Comparison of ENCODE assay signal across 15 cellular contexts in the genomic region with DNA sequence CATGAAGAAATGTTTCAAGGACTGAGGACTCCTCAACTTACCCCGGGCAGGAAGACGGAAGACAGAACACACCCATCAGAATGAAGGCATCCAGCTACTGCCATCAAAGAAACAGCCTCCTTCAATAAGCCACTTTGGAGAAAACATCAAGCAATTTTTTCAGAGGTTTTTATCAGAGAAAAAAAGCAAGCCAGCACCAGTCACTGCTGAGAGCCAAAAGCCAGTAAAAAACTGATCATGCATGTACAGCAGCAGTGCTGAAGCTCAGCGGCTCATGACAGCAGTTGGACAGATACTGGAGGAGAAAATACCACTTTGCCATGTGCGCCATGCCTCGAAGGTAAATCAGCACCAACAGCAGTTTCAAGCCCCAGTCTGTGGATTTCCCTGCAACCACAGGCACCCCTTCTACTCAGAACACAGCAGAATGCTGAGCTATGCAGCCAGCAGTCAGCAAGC. TPM values are rescaled to one million over a fixed set of nuclear protein-coding genes. Genes with fewer than 3 reads are reported as not detected.
A peak's percentile ranks its signal among the peaks of the same experiment; 100 is the strongest.
DNase-seq lines count a peak whose midpoint lies in the region; ATAC-seq, FAIRE-seq and TF ChIP-seq lines count a peak whose summit lies in the region.
"Had no signal": no experiment of that assay in that cellular context is flagged by ENCODE, and none has a peak within 500 bp of the region (broad histone marks: within the 10 kb centered on the region; RNA-seq: fewer than 3 reads in every experiment).

No MANE protein-coding gene starts in this region.

- TF ChIP-seq POLR2A in GM12892 (IDR thresholded peaks at IDR 0.05; ENCODE audit: low read depth, low read length): no peak

- peak; percentile 21 for FAIRE-seq in GM12892 (lab: Jason Lieb, UNC)

- no peaks in the 10 kb centered on the region for H3K9me3 ChIP-seq in T-helper 17 cell (ENCODE audit: control insufficient read depth, low read length, poor library complexity, severe bottlenecking)
- H3K9me3 ChIP-seq: transverse colon had no signal

- no peaks in the 10 kb centered on the region for H3K36me3 Mint-ChIP-seq in activated naive CD4-positive, alpha-beta T cell treated with anti-CD3 and anti-CD28 coated beads for 36 hours (ENCODE audit: low read depth)
- H3K36me3 Mint-ChIP-seq in T-helper 17 cell (ENCODE audit: low read depth): no peaks in the 10 kb centered on the region

- peak; percentile 55 for DNase-seq in activated naive CD4-positive, alpha-beta T cell treated with anti-CD3 and anti-CD28 coated beads for 36 hours
- no peak for DNase-seq in activated naive CD4-positive, alpha-beta T cell treated with Interleukin-2 at 50 U/mL for 16 hours
- DNase-seq in GM12892 (ENCODE audit: insufficient read length): no peak
- no peak for DNase-seq in T-helper 17 cell
- DNase-seq in left kidney (ENCODE audit: low read depth, low spot score): peak; percentile 70
- DNase-seq: caudate nucleus, DMS153, hippocampal formation, midbrain, NCI-H1930, occipital lobe, transverse colon had no signal

- no peaks in the 10 kb centered on the region for H3K27me3 Mint-ChIP-seq in activated naive CD4-positive, alpha-beta T cell treated with anti-CD3 and anti-CD28 coated beads for 36 hours (ENCODE audit: low read depth)
- no peaks in the 10 kb centered on the region for H3K27me3 Mint-ChIP-seq in T-helper 17 cell

- CTCF ChIA-PET in activated naive CD4-positive, alpha-beta T cell treated with anti-CD3 and anti-CD28 coated beads for 36 hours (lab: Charles Lee): interaction anchor here (1.4 kb wide), 1 partner anchor 67 kb away, joined by 3 read pairs; no protein-coding TSS in a partner anchor

- intact Hi-C loops in activated naive CD4-positive, alpha-beta T cell treated with anti-CD3 and anti-CD28 coated beads for 36 hours (cut with micrococcal nuclease): no loop called here

- peak; percentile 75 for ATAC-seq in T-helper 17 cell
- ATAC-seq in GM21737 (IDR thresholded peaks at IDR 0.05; ENCODE audit: unreplicated experiment): no peak
- ATAC-seq in HG03139 (IDR thresholded peaks at IDR 0.05; ENCODE audit: unreplicated experiment): no peak
- no peak for ATAC-seq in HG02885 (IDR thresholded peaks at IDR 0.05; ENCODE audit: poor library complexity, unreplicated experiment)

- H3K27ac Mint-ChIP-seq in activated naive CD4-positive, alpha-beta T cell treated with anti-CD3 and anti-CD28 coated beads for 36 hours: no peak overlapping the region
- H3K27ac Mint-ChIP-seq in T-helper 17 cell: peak overlapping the region; percentile 91

- H3K4me3 Mint-ChIP-seq in activated naive CD4-positive, alpha-beta T cell treated with anti-CD3 and anti-CD28 coated beads for 36 hours: no peak overlapping the region
- H3K4me3 Mint-ChIP-seq in T-helper 17 cell: peak overlapping the region; percentile 61

- H3K9me3 Mint-ChIP-seq in activated naive CD4-positive, alpha-beta T cell treated with anti-CD3 and anti-CD28 coated beads for 36 hours: no peaks in the 10 kb centered on the region

- H3K4me1 Mint-ChIP-seq in activated naive CD4-positive, alpha-beta T cell treated with anti-CD3 and anti-CD28 coated beads for 36 hours (ENCODE audit: low read depth): peaks cover 46% of the 10 kb centered on the region
- peaks cover 32% of the 10 kb centered on the region for H3K4me1 Mint-ChIP-seq in T-helper 17 cell

RNA-seq across cellular contexts. Expression of a gene that starts 10.1 kb away (rescaled TPM):
- total RNA-seq in activated naive CD4-positive, alpha-beta T cell treated with anti-CD3 and anti-CD28 coated beads for 36 hours: 1 to 10 TPM; 5.8 to 6.5 TPM
- polyA plus RNA-seq in GM12892 (2012; ENCODE audit: missing spikeins): 2.8 TPM
- total RNA-seq in T-helper 17 cell: 10 to 100 TPM; 13.5 to 14.7 TPM

RNA-seq across cellular contexts. Expression of a gene that starts 59.4 kb away (rescaled TPM):
- total RNA-seq in activated naive CD4-positive, alpha-beta T cell treated with anti-CD3 and anti-CD28 coated beads for 36 hours: 10 to 100 TPM; 57.7 to 58.8 TPM
- polyA plus RNA-seq in GM12892 (2012; ENCODE audit: missing spikeins): 6.6 TPM
- total RNA-seq in T-helper 17 cell: 100 to 1,000 TPM; 142 to 160 TPM

Comparison
In these comparisons a context has a peak if more than half of its experiments do, and no peak if none do; other contexts are left out.
1. DNase-seq: peak in activated naive CD4-positive, alpha-beta T cell treated with anti-CD3 and anti-CD28 coated beads for 36 hours (single experiment) and left kidney (single experiment); none in activated naive CD4-positive, alpha-beta T cell treated with Interleukin-2 at 50 U/mL for 16 hours (single experiment), GM12892 (single experiment) and T-helper 17 cell (0 of 3).